1 cellular context compared by ENCODE assay signal in genomic region chr2:43184339-43184895, GRCh38.
TF ChIP-seq lines count a peak whose summit lies in the region.

No MANE protein-coding gene starts in this region.

TF ChIP-seq in HepG2, 621 proteins besides CTCF, POLR2A, EP300 and RAD21 (continued from another document and continues in another):
- TF ChIP-seq ZNF776 (CRISPR knock-in tag; IDR thresholded peaks at IDR 0.05) (no peak), KDM5A (IDR thresholded peaks at IDR 0.05; ENCODE audit: borderline replicate concordance, low read length) (no peak), ZNF773 (CRISPR knock-in tag; IDR thresholded peaks at IDR 0.05; ENCODE audit: borderline replicate concordance) (no peak), FOXK2 (IDR thresholded peaks at IDR 0.05) (no peak), PHF20 (CRISPR knock-in tag; IDR thresholded peaks at IDR 0.05) (no peak), NFIC (IDR thresholded peaks at IDR 0.05; ENCODE audit: low read length) (no peak), ZNF143 (CRISPR knock-in tag; IDR thresholded peaks at IDR 0.05) (no peak), CEBPZ (IDR thresholded peaks at IDR 0.05; ENCODE audit: low read length) (no peak), ZNF484 (CRISPR knock-in tag; IDR thresholded peaks at IDR 0.05; ENCODE audit: borderline replicate concordance, low read depth) (no peak), FOXA3 (CRISPR knock-in tag; IDR thresholded peaks at IDR 0.05) (peak; percentile 84), ZNF841 (CRISPR knock-in tag; IDR thresholded peaks at IDR 0.05; ENCODE audit: borderline replicate concordance) (no peak), POGZ (CRISPR knock-in tag; IDR thresholded peaks at IDR 0.05) (peak; percentile 82), ETV6 (CRISPR knock-in tag; conservative IDR thresholded peaks at IDR 0.05) (no peak), POLR2AphosphoS5 (IDR thresholded peaks at IDR 0.05; ENCODE audit: low read depth, low read length) (no peak), ZNF800 (CRISPR knock-in tag; IDR thresholded peaks at IDR 0.05) (no peak), KLF15 (CRISPR knock-in tag; IDR thresholded peaks at IDR 0.05; ENCODE audit: borderline replicate concordance) (no peak), SAP130 (CRISPR knock-in tag; IDR thresholded peaks at IDR 0.05; ENCODE audit: low read depth) (peak; percentile 91), ZUFSP (CRISPR knock-in tag; IDR thresholded peaks at IDR 0.05; ENCODE audit: borderline replicate concordance) (no peak), RBFOX2 (IDR thresholded peaks at IDR 0.05; ENCODE audit: low read depth, low read length) (no peak), MXI1 (IDR thresholded peaks at IDR 0.05; ENCODE audit: borderline replicate concordance, low read depth, low read length) (no peak; the same call in 2 of the 3 replicates), TBX3 (IDR thresholded peaks at IDR 0.05; ENCODE audit: borderline replicate concordance) (peak; percentile 75), NFATC3 (CRISPR knock-in tag; IDR thresholded peaks at IDR 0.05) (no peak), MEIS2 (CRISPR knock-in tag; IDR thresholded peaks at IDR 0.05) (peak; percentile 70), NFKB2 (CRISPR knock-in tag; IDR thresholded peaks at IDR 0.05; ENCODE audit: borderline replicate concordance) (no peak; the same call in 1 of the 2 replicates), MTF1 (CRISPR knock-in tag; IDR thresholded peaks at IDR 0.05) (no peak), ZBTB7A (CRISPR knock-in tag; IDR thresholded peaks at IDR 0.05) (peak; percentile 96), ZBTB49 (CRISPR knock-in tag; IDR thresholded peaks at IDR 0.05; ENCODE audit: borderline replicate concordance) (0 out of 2 replicates have a peak, but pooled peaks have one; percentile 55), CREBL2 (CRISPR knock-in tag; IDR thresholded peaks at IDR 0.05; ENCODE audit: borderline replicate concordance) (no peak), RFX5 (IDR thresholded peaks at IDR 0.05; ENCODE audit: low read depth, low read length) (no peak), ZNF616 (CRISPR knock-in tag; IDR thresholded peaks at IDR 0.05; ENCODE audit: low read depth) (no peak), ZNF7 (CRISPR knock-in tag; IDR thresholded peaks at IDR 0.05) (no peak), ZNF225 (CRISPR knock-in tag; IDR thresholded peaks at IDR 0.05) (no peak), ZNF44 (CRISPR knock-in tag; IDR thresholded peaks at IDR 0.05) (no peak), ZNF337 (CRISPR knock-in tag; IDR thresholded peaks at IDR 0.05; ENCODE audit: borderline replicate concordance, low read depth) (no peak), JUN (CRISPR knock-in tag; IDR thresholded peaks at IDR 0.05) (peak; percentile 89), ZNF589 (CRISPR knock-in tag; conservative IDR thresholded peaks at IDR 0.05) (peak; percentile 63; the same call in 1 of the 2 replicates), ZBTB1 (CRISPR knock-in tag; IDR thresholded peaks at IDR 0.05; ENCODE audit: borderline replicate concordance) (no peak), ZBTB42 (CRISPR knock-in tag; IDR thresholded peaks at IDR 0.05) (no peak), SRF (IDR thresholded peaks at IDR 0.05; ENCODE audit: low read depth, low read length) (peak; percentile 77; the same call in 1 of the 2 replicates), FOSL1 (CRISPR knock-in tag; IDR thresholded peaks at IDR 0.05; ENCODE audit: borderline replicate concordance) (peak; percentile 48; the same call in 1 of the 2 replicates), ZNF780A (CRISPR knock-in tag; IDR thresholded peaks at IDR 0.05) (no peak), SMARCE1 (IDR thresholded peaks at IDR 0.05; ENCODE audit: borderline replicate concordance) (no peak), SMC3 (IDR thresholded peaks at IDR 0.05; ENCODE audit: low read length) (peak; percentile 39; the same call in 1 of the 2 replicates), ATF7 (IDR thresholded peaks at IDR 0.05) (0 out of 2 replicates have a peak, but pooled peaks have one; percentile 17), ATF7 (CRISPR knock-in tag; IDR thresholded peaks at IDR 0.05) (peak; percentile 26; the same call in 1 of the 2 replicates), ZSCAN12 (CRISPR knock-in tag; IDR thresholded peaks at IDR 0.05) (no peak), EEA1 (CRISPR knock-in tag; IDR thresholded peaks at IDR 0.05; ENCODE audit: borderline replicate concordance) (no peak), ARID2 (CRISPR knock-in tag; IDR thresholded peaks at IDR 0.05; ENCODE audit: borderline replicate concordance) (no peak), MTA3 (CRISPR knock-in tag; IDR thresholded peaks at IDR 0.05) (no peak), GMEB1 (CRISPR knock-in tag; IDR thresholded peaks at IDR 0.05; ENCODE audit: borderline replicate concordance) (peak; percentile 24; the same call in 1 of the 2 replicates), ZNF670 (CRISPR knock-in tag; IDR thresholded peaks at IDR 0.05; ENCODE audit: borderline replicate concordance) (peak; percentile 82; the same call in 1 of the 2 replicates), ZNF136 (CRISPR knock-in tag; IDR thresholded peaks at IDR 0.05; ENCODE audit: low read depth) (0 out of 2 replicates have a peak, but pooled peaks have one; percentile 9), ZNF75D (CRISPR knock-in tag; IDR thresholded peaks at IDR 0.05; ENCODE audit: borderline replicate concordance) (no peak), ZNF839 (CRISPR knock-in tag; IDR thresholded peaks at IDR 0.05; ENCODE audit: borderline replicate concordance) (no peak; the same call in 1 of the 2 replicates), RNF2 (conservative IDR thresholded peaks at IDR 0.05; ENCODE audit: low read depth) (no peak), SNAPC2 (CRISPR knock-in tag; IDR thresholded peaks at IDR 0.05) (peak; percentile 84; the same call in 1 of the 2 replicates), ZNF264 (CRISPR knock-in tag; IDR thresholded peaks at IDR 0.05) (peak; percentile 100)
